ENCODE assay signal across 29 cellular contexts in genomic region chr9:106534800-106535199, GRCh38.
"Had no signal": no experiment of that assay in that cellular context is flagged by ENCODE, and none has a peak within 500 bp of the region (broad histone marks: within the 10 kb centered on the region; RNA-seq: fewer than 3 reads in every experiment).

No MANE protein-coding gene starts in this region.

- H2AFZ ChIP-seq: hepatocyte had no signal

- H3K4me3 Mint-ChIP-seq: mesothelial cell of epicardium; naive B cell; natural killer cell; nephron progenitor cell; stimulated activated naive B cell treated with anti-CD40 and anti-IgM and Interleukin-4, amounts not matched to agents 10 μg/mL and 1 μg/mL and 100 μg/mL, for 72 hours; type B pancreatic cell had no signal

- H3K36me3 Mint-ChIP-seq: mesothelial cell of epicardium; naive B cell; natural killer cell; stimulated activated naive B cell treated with anti-CD40 and anti-IgM and Interleukin-4, amounts not matched to agents 10 μg/mL and 1 μg/mL and 100 μg/mL, for 72 hours; type B pancreatic cell had no signal

- H3K4me2 ChIP-seq: hepatocyte had no signal

- DNase-seq: heart right ventricle; kidney glomerular epithelial cell; left cardiac atrium; left lung; lower lobe of right lung; mammary epithelial cell; mesenchymal stem cell; naive B cell; natural killer cell; nephron progenitor cell; pancreas; posterior cingulate gyrus; retina; right cardiac atrium; stimulated activated CD4-positive, alpha-beta T cell treated with anti-CD3 and anti-CD28 coated beads, Interleukin-12 subunit alpha, Interleukin-12 subunit beta, amount 100 ng/mL, for 4 hours; stimulated activated CD4-positive, alpha-beta T cell treated with anti-CD3 and anti-CD28 coated beads, Interleukin-15, amount 100 ng/mL, for 24 hours; stimulated activated CD4-positive, alpha-beta T cell treated with anti-CD3 and anti-CD28 coated beads, Interleukin-2, amount 100 ng/mL, for 24 hours; stimulated activated CD4-positive, alpha-beta T cell treated with anti-CD3 and anti-CD28 coated beads, Interleukin-4, amount 100 ng/mL, for 1 hour; stimulated activated naive B cell treated with anti-CD40 and anti-IgM and Interleukin-4, amounts not matched to agents 10 μg/mL and 1 μg/mL and 100 μg/mL, for 72 hours; stimulated activated naive CD8-positive, alpha-beta T cell treated with anti-CD3 and anti-CD28 coated beads, Interleukin-15, Interleukin-2, amounts not matched to agents 100 U/mL and 50 U/mL, for 24 hours; stomach; thyroid gland; uterus had no signal

- H3K79me2 ChIP-seq: hepatocyte had no signal

- H3K27me3 ChIP-seq: heart right ventricle, hepatocyte, left lung, pancreas, stomach, testis, thyroid gland, uterus had no signal

- H3K27me3 Mint-ChIP-seq: naive B cell; stimulated activated naive B cell treated with anti-CD40 and anti-IgM and Interleukin-4, amounts not matched to agents 10 μg/mL and 1 μg/mL and 100 μg/mL, for 72 hours; type B pancreatic cell had no signal

- H3K27ac Mint-ChIP-seq: stimulated activated naive B cell treated with anti-CD40 and anti-IgM and Interleukin-4, amounts not matched to agents 10 μg/mL and 1 μg/mL and 100 μg/mL, for 72 hours; type B pancreatic cell had no signal

- H3K4me1 Mint-ChIP-seq: naive B cell; stimulated activated naive B cell treated with anti-CD40 and anti-IgM and Interleukin-4, amounts not matched to agents 10 μg/mL and 1 μg/mL and 100 μg/mL, for 72 hours had no signal

- H3K4me3 ChIP-seq: heart right ventricle, hepatocyte, left lung, lower lobe of right lung, pancreas, prostate gland, stomach, testis, thyroid gland, uterus had no signal

- ATAC-seq: left lung; lower lobe of right lung; natural killer cell; pancreas; sciatic nerve; stimulated activated naive B cell treated with anti-CD40 and anti-IgM and Interleukin-4, amounts not matched to agents 10 μg/mL and 1 μg/mL and 100 μg/mL, for 72 hours; stimulated activated naive CD8-positive, alpha-beta T cell treated with anti-CD3 and anti-CD28 coated beads, Interleukin-15, Interleukin-2, amounts not matched to agents 100 U/mL and 50 U/mL, for 24 hours had no signal

- H3K9me3 Mint-ChIP-seq: mesothelial cell of epicardium, natural killer cell, type B pancreatic cell had no signal

- H3K36me3 ChIP-seq: heart right ventricle, left lung, lower lobe of right lung, pancreas, prostate gland, stomach, thyroid gland, uterus had no signal

- H3K9me3 ChIP-seq: heart right ventricle, left lung, lower lobe of right lung, pancreas, prostate gland, stomach, testis, thyroid gland, uterus had no signal

- FAIRE-seq: pancreas had no signal

- H3K27ac ChIP-seq: heart right ventricle, hepatocyte, left lung, lower lobe of right lung, pancreas, prostate gland, stomach, thyroid gland, uterus had no signal

- H3K4me1 ChIP-seq: left lung, lower lobe of right lung, pancreas, prostate gland, thyroid gland, uterus had no signal
